ENCODE assay signal across 12 cellular contexts in the genomic region with DNA sequence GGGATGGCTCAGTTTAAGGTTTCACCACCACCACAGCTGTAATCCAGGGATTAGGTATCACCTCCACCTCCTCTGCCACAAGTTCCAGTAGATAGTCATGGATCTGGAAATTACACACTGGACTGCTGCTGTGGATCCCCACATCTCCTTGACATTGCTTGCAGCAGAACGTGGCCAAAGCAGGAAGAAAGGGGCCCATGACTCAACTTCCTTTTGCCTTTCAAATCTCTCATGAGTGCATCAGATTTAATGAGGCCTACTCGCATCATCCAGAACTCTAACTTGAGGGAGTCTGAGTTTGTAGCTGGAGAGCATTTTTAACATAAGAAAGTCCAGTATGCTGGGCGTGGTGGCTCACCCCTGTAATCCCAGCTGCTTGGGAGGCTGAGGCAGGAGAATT. TPM values are rescaled to one million over a fixed set of nuclear protein-coding genes. Genes with fewer than 3 reads are reported as not detected.
DNase-seq lines count a peak whose midpoint lies in the region; TF ChIP-seq lines count a peak whose summit lies in the region.
"Had no signal": no experiment of that assay in that cellular context is flagged by ENCODE, and none has a peak within 500 bp of the region (broad histone marks: within the 10 kb centered on the region; RNA-seq: fewer than 3 reads in every experiment).

No MANE protein-coding gene starts in this region.

- DNase-seq in activated CD4-positive, alpha-beta T cell treated with anti-CD3 and anti-CD28 coated beads for 48 hours, result peak; percentile 29
- DNase-seq in activated CD4-positive, alpha-beta T cell treated with anti-CD3 and anti-CD28 coated beads, Interleukin-2, amount 50 U/mL, for 1 hour, result no peak
- DNase-seq in NOMO-1 treated with dmso at 0.1 percent for 144 hours (lab: John Stamatoyannopoulos, UW; ENCODE audit: unreplicated experiment), result peak; percentile 45
- DNase-seq in brain microvascular endothelial cell, result peak; percentile 48
- DNase-seq in osteoblast (ENCODE audit: insufficient read length, low spot score, missing footprints), result peak; percentile 84
- DNase-seq in DMS153 (lab: John Stamatoyannopoulos, UW), result no peak
- no peak for DNase-seq in NCI-H748 treated with DMSO at 0.1 percent for 48 hours (lab: John Stamatoyannopoulos, UW)
- no peak for DNase-seq in SW480 (ENCODE audit: low spot score)
- DNase-seq: MM.1S; stimulated activated naive CD4-positive, alpha-beta T cell had no signal

- no peaks in the 10 kb centered on the region for H3K27me3 ChIP-seq in brain microvascular endothelial cell (replicated peaks)
- no peaks in the 10 kb centered on the region for H3K27me3 ChIP-seq in osteoblast (ENCODE audit: insufficient read depth, low read length)
- H3K27me3 ChIP-seq: cardiac muscle cell had no signal

- no peaks in the 10 kb centered on the region for H3K36me3 ChIP-seq in brain microvascular endothelial cell (replicated peaks)
- no peaks in the 10 kb centered on the region for H3K36me3 ChIP-seq in osteoblast (ENCODE audit: insufficient read depth, low read length)
- H3K36me3 ChIP-seq: cardiac muscle cell had no signal

- in situ Hi-C loops in brain microvascular endothelial cell (cut with HindIII; ENCODE audit: low pct_ligation_motif_present, low sequenced_read_pairs), result no loop called here

- no peak overlapping the region for H3K4me2 ChIP-seq in osteoblast (ENCODE audit: insufficient read depth, low read length)
- H3K4me2 ChIP-seq: smooth muscle cell had no signal

- no peak for TF ChIP-seq CTCF in brain microvascular endothelial cell (IDR thresholded peaks at IDR 0.05; ENCODE audit: low read depth, low read length, missing control alignments)
- TF ChIP-seq CTCF in osteoblast (IDR thresholded peaks at IDR 0.05; ENCODE audit: extremely low read depth, low read depth, low read length), result no peak

- H4K20me1 ChIP-seq in osteoblast (ENCODE audit: insufficient read depth, low read length), result no peaks in the 10 kb centered on the region

- no peaks in the 10 kb centered on the region for H3K9me3 ChIP-seq in osteoblast (ENCODE audit: low read depth, low read length)

- no peaks in the 10 kb centered on the region for H3K79me2 ChIP-seq in osteoblast (ENCODE audit: insufficient read depth, low read length)

- H3K4me3 ChIP-seq in brain microvascular endothelial cell (ENCODE audit: low read depth, low read length), result no peak overlapping the region
- H3K4me3 ChIP-seq in osteoblast (ENCODE audit: insufficient read depth, low read length), result no peak overlapping the region
- H3K4me3 ChIP-seq: cardiac muscle cell, smooth muscle cell had no signal

- peaks cover 5% of the 10 kb centered on the region for H3K4me1 ChIP-seq in osteoblast (ENCODE audit: insufficient read depth, low read length)

- H2AFZ ChIP-seq in osteoblast (ENCODE audit: low read length), result peak overlapping the region; percentile 79

- H3K27ac ChIP-seq in brain microvascular endothelial cell (peak overlapping the region; percentile 20), osteoblast (ENCODE audit: low read depth, low read length) (no peak overlapping the region)
- H3K27ac ChIP-seq: cardiac muscle cell had no signal

RNA-seq across cellular contexts. Expression of a gene that starts 29.2 kb away (rescaled TPM):
- total RNA-seq in osteoblast, result 306 and 314 TPM in 2 replicates

Comparison
In these comparisons a context has a peak if more than half of its experiments do, and no peak if none do; other contexts are left out.
1. DNase-seq: peak in activated CD4-positive, alpha-beta T cell treated with anti-CD3 and anti-CD28 coated beads for 48 hours (single experiment), NOMO-1 treated with dmso at 0.1 percent for 144 hours (single experiment), brain microvascular endothelial cell (single experiment) and osteoblast (single experiment); none in activated CD4-positive, alpha-beta T cell treated with anti-CD3 and anti-CD28 coated beads, Interleukin-2, amount 50 U/mL, for 1 hour (single experiment), DMS153 (single experiment), NCI-H748 treated with DMSO at 0.1 percent for 48 hours (single experiment) and SW480 (single experiment).